ENCODE assay signal across 17 cellular contexts in genomic region chr3:187801152-187801551, GRCh38. TPM values are rescaled to one million over a fixed set of nuclear protein-coding genes. Genes with fewer than 3 reads are reported as not detected.
DNase-seq lines count a peak whose midpoint lies in the region; ATAC-seq lines count a peak whose summit lies in the region.
"Had no signal": no experiment of that assay in that cellular context is flagged by ENCODE, and none has a peak within 500 bp of the region (broad histone marks: within the 10 kb centered on the region; RNA-seq: fewer than 3 reads in every experiment).

No MANE protein-coding gene starts in this region.

- peak overlapping the region; percentile 62 for H3K4me3 Mint-ChIP-seq in T-helper 2 cell treated with Interferon-gamma antibody and Interleukin-4, amounts not matched to agents 5 μg/mL and 100 μg/mL, for 36 hours
- H3K4me3 Mint-ChIP-seq in stimulated activated naive CD8-positive, alpha-beta T cell treated with anti-CD3 and anti-CD28 coated beads, Interleukin-15, Interleukin-2, amounts not matched to agents 100 ng/mL and 50 ng/mL, for 24 hours = peak overlapping the region; percentile 14
- H3K4me3 Mint-ChIP-seq in immature natural killer cell = peak overlapping the region; percentile 34 to 77 (median 73)
- H3K4me3 Mint-ChIP-seq: CD14-positive monocyte, H9 had no signal

- peaks cover 24% of the 10 kb centered on the region for H3K36me3 Mint-ChIP-seq in T-helper 2 cell treated with Interferon-gamma antibody and Interleukin-4, amounts not matched to agents 5 μg/mL and 100 μg/mL, for 36 hours (ENCODE audit: low read depth)
- H3K36me3 Mint-ChIP-seq in stimulated activated naive CD8-positive, alpha-beta T cell treated with anti-CD3 and anti-CD28 coated beads, Interleukin-15, Interleukin-2, amounts not matched to agents 100 ng/mL and 50 ng/mL, for 24 hours (ENCODE audit: low read depth) = peaks cover 4% of the 10 kb centered on the region
- H3K36me3 Mint-ChIP-seq in immature natural killer cell = peaks cover 0 to 7% (median 4%) of the 10 kb centered on the region in 3 donors
- H3K36me3 Mint-ChIP-seq: CD14-positive monocyte had no signal

- DNase-seq in T-helper 2 cell treated with Interferon-gamma antibody and Interleukin-4, amounts not matched to agents 5 μg/mL and 100 μg/mL, for 36 hours (ENCODE audit: low spot score) = no peak
- DNase-seq in T-helper 2 cell (no peak), immature natural killer cell (no peak), HAP-1 (ENCODE audit: low spot score in 2 of 2) (no peak), COR-L47 (lab: John Stamatoyannopoulos, UW) (no peak), AG08395 (ENCODE audit: low spot score) (no peak)
- no peak for DNase-seq in stimulated activated naive CD8-positive, alpha-beta T cell treated with anti-CD3 and anti-CD28 coated beads, Interleukin-15, Interleukin-2, amounts not matched to agents 100 U/mL and 50 U/mL, for 24 hours
- DNase-seq: 8988T, DMS79 treated with DMSO at 0.1 percent for 48 hours, H9, KBM-7, NCI-H1092, NCI-H2107, NCI-H446, NCI-H82 had no signal

- no peaks in the 10 kb centered on the region for H3K27me3 ChIP-seq in HAP-1 (ENCODE audit: low read depth)

- no peaks in the 10 kb centered on the region for H3K27me3 Mint-ChIP-seq in T-helper 2 cell treated with Interferon-gamma antibody and Interleukin-4, amounts not matched to agents 5 μg/mL and 100 μg/mL, for 36 hours (ENCODE audit: low read depth)
- H3K27me3 Mint-ChIP-seq in stimulated activated naive CD8-positive, alpha-beta T cell treated with anti-CD3 and anti-CD28 coated beads, Interleukin-15, Interleukin-2, amounts not matched to agents 100 ng/mL and 50 ng/mL, for 24 hours = no peaks in the 10 kb centered on the region
- H3K27me3 Mint-ChIP-seq in immature natural killer cell (ENCODE audit: low read depth in 3 of 3) = peaks cover 0 to 5% (median 0%) of the 10 kb centered on the region in 3 donors

- H3K4me3 ChIP-seq in HAP-1 = no peak overlapping the region

- peak overlapping the region; percentile 94 for H3K27ac Mint-ChIP-seq in T-helper 2 cell treated with Interferon-gamma antibody and Interleukin-4, amounts not matched to agents 5 μg/mL and 100 μg/mL, for 36 hours
- H3K27ac Mint-ChIP-seq in stimulated activated naive CD8-positive, alpha-beta T cell treated with anti-CD3 and anti-CD28 coated beads, Interleukin-15, Interleukin-2, amounts not matched to agents 100 ng/mL and 50 ng/mL, for 24 hours = peak overlapping the region; percentile 89
- peak overlapping the region; percentile 76 to 93 (median 90) for H3K27ac Mint-ChIP-seq in immature natural killer cell
- H3K27ac Mint-ChIP-seq: CD14-positive monocyte, H9 had no signal

- H3K9me3 Mint-ChIP-seq in T-helper 2 cell treated with Interferon-gamma antibody and Interleukin-4, amounts not matched to agents 5 μg/mL and 100 μg/mL, for 36 hours = peaks cover 15% of the 10 kb centered on the region
- H3K9me3 Mint-ChIP-seq in stimulated activated naive CD8-positive, alpha-beta T cell treated with anti-CD3 and anti-CD28 coated beads, Interleukin-15, Interleukin-2, amounts not matched to agents 100 ng/mL and 50 ng/mL, for 24 hours = peaks cover 7% of the 10 kb centered on the region
- H3K9me3 Mint-ChIP-seq in immature natural killer cell = no peaks in the 10 kb centered on the region
- H3K9me3 Mint-ChIP-seq: H9 had no signal

- ATAC-seq in stimulated activated naive CD8-positive, alpha-beta T cell treated with anti-CD3 and anti-CD28 coated beads, Interleukin-15, Interleukin-2, amounts not matched to agents 100 U/mL and 50 U/mL, for 24 hours = no peak

- H3K36me3 ChIP-seq in HAP-1 (replicated peaks) = no peaks in the 10 kb centered on the region

- no peaks in the 10 kb centered on the region for H3K9me3 ChIP-seq in HAP-1

- in situ Hi-C loops in HAP-1 (cut with MboI; ENCODE audit: low sequenced_read_pairs) = no loop called here

- peaks cover 79% of the 10 kb centered on the region for H3K4me1 Mint-ChIP-seq in T-helper 2 cell treated with Interferon-gamma antibody and Interleukin-4, amounts not matched to agents 5 μg/mL and 100 μg/mL, for 36 hours (ENCODE audit: low read depth)
- H3K4me1 Mint-ChIP-seq in stimulated activated naive CD8-positive, alpha-beta T cell treated with anti-CD3 and anti-CD28 coated beads, Interleukin-15, Interleukin-2, amounts not matched to agents 100 ng/mL and 50 ng/mL, for 24 hours (ENCODE audit: low read depth) = peaks cover 82% of the 10 kb centered on the region
- H3K4me1 Mint-ChIP-seq in immature natural killer cell = peaks cover 57 to 59% of the 10 kb centered on the region in 2 donors

- peaks cover 3% of the 10 kb centered on the region; the same call in 1 of the 2 replicates for H3K4me1 ChIP-seq in HAP-1

RNA-seq across cellular contexts. Expression of gene BCL6, which starts 55.9 kb away (rescaled TPM):
- 1 to 10 TPM; 3.2 to 4.7 (median 4.6) TPM for polyA plus RNA-seq in immature natural killer cell

Comparison
In these comparisons a context has a peak if more than half of its experiments do, and no peak if none do; other contexts are left out.
1. H3K4me3 Mint-ChIP-seq: peak in every context shown above with its lines; median percentile 73 in immature natural killer cell; 62 in T-helper 2 cell treated with Interferon-gamma antibody and Interleukin-4, amounts not matched to agents 5 μg/mL and 100 μg/mL, for 36 hours; 14 in stimulated activated naive CD8-positive, alpha-beta T cell treated with anti-CD3 and anti-CD28 coated beads, Interleukin-15, Interleukin-2, amounts not matched to agents 100 ng/mL and 50 ng/mL, for 24 hours.